In genomic region chr20:47468290-47469050, GRCh38 we compare ENCODE assay signal across 10 cellular contexts. TPM values are rescaled to one million over a fixed set of nuclear protein-coding genes. Genes with fewer than 3 reads are reported as not detected.
DNase-seq lines count a peak whose midpoint lies in the region; ATAC-seq and TF ChIP-seq lines count a peak whose summit lies in the region.
"Had no signal": no experiment of that assay in that cellular context is flagged by ENCODE, and none has a peak within 500 bp of the region (broad histone marks: within the 10 kb centered on the region; RNA-seq: fewer than 3 reads in every experiment).

No MANE protein-coding gene starts in this region.

- H3K4me1 ChIP-seq in SK-N-SH (ENCODE audit: control insufficient read depth in 1 of 2, insufficient read depth in 2 of 2, low read depth in 1 of 2, low read length in 1 of 2) (peaks cover 7 to 10% of the 10 kb centered on the region in 2 experiments; a peak in 2 of 4 replicates), left lung (peaks cover 4 to 19% of the 10 kb centered on the region in 2 donors)

- H3K9me3 Mint-ChIP-seq in stimulated activated naive B cell treated with anti-CD40 and anti-IgM and Interleukin-4, amounts not matched to agents 10 μg/mL and 1 μg/mL and 100 μg/mL, for 72 hours = peaks cover 0 to 4% of the 10 kb centered on the region in 2 donors
- H3K9me3 Mint-ChIP-seq in activated T-helper 1 cell treated with anti-CD3 and anti-CD28 coated beads, Interleukin-12 subunit alpha, Interleukin-12 subunit beta, Interleukin-2, Interleukin-4 antibody, amounts not matched to agents 30 ng/mL and 10 ng/mL and 1 ng/mL, durations not matched to agents 14 hours and 24 hours and 36 hours = no peaks in the 10 kb centered on the region
- H3K9me3 Mint-ChIP-seq: WTC11 had no signal

- POLR2A ChIA-PET in SK-N-SH (lab: Yijun Ruan, JAX) = no interaction called here

- H3K27ac ChIP-seq in SK-N-SH (ENCODE audit: low read depth in 2 of 2, low read length in 1 of 2) = peak overlapping the region in 1 of 2 experiments; percentile 56; a peak in 2 of 4 replicates
- no peak overlapping the region for H3K27ac ChIP-seq in left lung

- H2AFZ ChIP-seq in SK-N-SH (ENCODE audit: low read depth) = peak overlapping the region; percentile 50; the same call in 1 of the 2 replicates

- TF ChIP-seq EP300 in SK-N-SH (IDR thresholded peaks at IDR 0.05; ENCODE audit: borderline replicate concordance in 1 of 2, low read depth in 1 of 2, low read length in 1 of 2) = peak in 1 of 2 experiments; percentile 31; a peak in 1 of 4 replicates

- H3K27me3 Mint-ChIP-seq in stimulated activated naive B cell treated with anti-CD40 and anti-IgM and Interleukin-4, amounts not matched to agents 10 μg/mL and 1 μg/mL and 100 μg/mL, for 72 hours = no peaks in the 10 kb centered on the region
- H3K27me3 Mint-ChIP-seq in activated T-helper 1 cell treated with anti-CD3 and anti-CD28 coated beads, Interleukin-12 subunit alpha, Interleukin-12 subunit beta, Interleukin-2, Interleukin-4 antibody, amounts not matched to agents 30 ng/mL and 10 ng/mL and 1 ng/mL, durations not matched to agents 14 hours and 24 hours and 36 hours (ENCODE audit: insufficient read depth) = no peaks in the 10 kb centered on the region

- H3K9ac ChIP-seq in SK-N-SH = no peak overlapping the region

- H3K4me3 ChIP-seq in SK-N-SH (ENCODE audit: low read depth in 2 of 2, low read length in 1 of 2) (no peak overlapping the region), left lung (no peak overlapping the region)

- H3K27me3 ChIP-seq in SK-N-SH (ENCODE audit: insufficient read depth) (no peaks in the 10 kb centered on the region), left lung (no peaks in the 10 kb centered on the region)

- CTCF ChIA-PET in SK-N-SH (lab: Yijun Ruan, JAX) = interaction anchor here (0.8 to 2.0 kb wide), 3 partner anchors 34 to 153 kb away, joined by 3 to 7 read pairs (median 3); no protein-coding TSS in a partner anchor

- TF ChIP-seq RAD21 in SK-N-SH (IDR thresholded peaks at IDR 0.05; ENCODE audit: low read length) = no peak

- H3K27ac Mint-ChIP-seq in stimulated activated naive B cell treated with anti-CD40 and anti-IgM and Interleukin-4, amounts not matched to agents 10 μg/mL and 1 μg/mL and 100 μg/mL, for 72 hours = peak overlapping the region; percentile 94
- no peak overlapping the region for H3K27ac Mint-ChIP-seq in activated T-helper 1 cell treated with anti-CD3 and anti-CD28 coated beads, Interleukin-12 subunit alpha, Interleukin-12 subunit beta, Interleukin-2, Interleukin-4 antibody, amounts not matched to agents 30 ng/mL and 10 ng/mL and 1 ng/mL, durations not matched to agents 14 hours and 24 hours and 36 hours
- H3K27ac Mint-ChIP-seq: WTC11 had no signal

- H3K9me2 ChIP-seq in SK-N-SH = no peaks in the 10 kb centered on the region

- H4K20me1 ChIP-seq in SK-N-SH (ENCODE audit: insufficient read depth) = no peaks in the 10 kb centered on the region

- peaks cover 30 to 53% of the 10 kb centered on the region in 2 donors for H3K4me1 Mint-ChIP-seq in stimulated activated naive B cell treated with anti-CD40 and anti-IgM and Interleukin-4, amounts not matched to agents 10 μg/mL and 1 μg/mL and 100 μg/mL, for 72 hours
- peaks cover 13% of the 10 kb centered on the region for H3K4me1 Mint-ChIP-seq in activated T-helper 1 cell treated with anti-CD3 and anti-CD28 coated beads, Interleukin-12 subunit alpha, Interleukin-12 subunit beta, Interleukin-2, Interleukin-4 antibody, amounts not matched to agents 30 ng/mL and 10 ng/mL and 1 ng/mL, durations not matched to agents 14 hours and 24 hours and 36 hours (ENCODE audit: low read depth)

- H3K36me3 ChIP-seq in SK-N-SH (replicated peaks in 1 of 2; ENCODE audit: control insufficient read depth in 1 of 2, insufficient read depth in 2 of 2, low read length in 1 of 2) (no peaks in the 10 kb centered on the region), left lung (no peaks in the 10 kb centered on the region)

- TF ChIP-seq CTCF in SK-N-SH (IDR thresholded peaks at IDR 0.05) = no peak
- no peak for TF ChIP-seq CTCF in left lung (IDR thresholded peaks at IDR 0.05)

- peak overlapping the region; percentile 39 to 52 for H3K4me3 Mint-ChIP-seq in stimulated activated naive B cell treated with anti-CD40 and anti-IgM and Interleukin-4, amounts not matched to agents 10 μg/mL and 1 μg/mL and 100 μg/mL, for 72 hours
- no peak overlapping the region for H3K4me3 Mint-ChIP-seq in activated T-helper 1 cell treated with anti-CD3 and anti-CD28 coated beads, Interleukin-12 subunit alpha, Interleukin-12 subunit beta, Interleukin-2, Interleukin-4 antibody, amounts not matched to agents 30 ng/mL and 10 ng/mL and 1 ng/mL, durations not matched to agents 14 hours and 24 hours and 36 hours
- H3K4me3 Mint-ChIP-seq: WTC11 had no signal

- H3K79me2 ChIP-seq in SK-N-SH (ENCODE audit: insufficient read depth) = no peaks in the 10 kb centered on the region

- H3F3A ChIP-seq in SK-N-SH (replicated peaks; ENCODE audit: insufficient read depth) = peaks cover 10% of the 10 kb centered on the region

- peak; percentile 58 for ATAC-seq in HG03139 (IDR thresholded peaks at IDR 0.05; ENCODE audit: unreplicated experiment)
- ATAC-seq in stimulated activated naive B cell treated with anti-CD40 and anti-IgM and Interleukin-4, amounts not matched to agents 10 μg/mL and 1 μg/mL and 100 μg/mL, for 72 hours (replicated peaks) = peak; percentile 84 to 89
- no peak for ATAC-seq in left lung
- ATAC-seq: WTC11 had no signal

- no peaks in the 10 kb centered on the region for H3K9me3 ChIP-seq in SK-N-SH
- H3K9me3 ChIP-seq in left lung = no peaks in the 10 kb centered on the region

- 70% methylated on average over 14 of the region's 14 CpGs for WGBS in SK-N-SH (ENCODE audit: low lambda C conversion rate)

- DNase-seq in SIG-M5 treated with dmso at 0.1 percent for 504 hours (lab: John Stamatoyannopoulos, UW; ENCODE audit: unreplicated experiment) (peak; percentile 58), SIG-M5 (lab: John Stamatoyannopoulos, UW) (no peak), SK-N-SH (peak; percentile 47), cardiac septum (ENCODE audit: low spot score) (no peak), left lung (no peak)
- peak; percentile 68 for DNase-seq in stimulated activated naive B cell treated with anti-CD40 and anti-IgM and Interleukin-4, amounts not matched to agents 10 μg/mL and 1 μg/mL and 100 μg/mL, for 72 hours
- no peak for DNase-seq in activated T-helper 1 cell treated with anti-CD3 and anti-CD28 coated beads, Interleukin-12 subunit alpha, Interleukin-12 subunit beta, Interleukin-2, Interleukin-4 antibody, amounts not matched to agents 30 ng/mL and 10 ng/mL and 1 ng/mL, durations not matched to agents 14 hours and 24 hours and 36 hours (ENCODE audit: low spot score)
- DNase-seq: NCI-H226 had no signal

- H3K36me3 Mint-ChIP-seq in stimulated activated naive B cell treated with anti-CD40 and anti-IgM and Interleukin-4, amounts not matched to agents 10 μg/mL and 1 μg/mL and 100 μg/mL, for 72 hours = peaks cover 0 to 4% of the 10 kb centered on the region in 2 donors
- H3K36me3 Mint-ChIP-seq in activated T-helper 1 cell treated with anti-CD3 and anti-CD28 coated beads, Interleukin-12 subunit alpha, Interleukin-12 subunit beta, Interleukin-2, Interleukin-4 antibody, amounts not matched to agents 30 ng/mL and 10 ng/mL and 1 ng/mL, durations not matched to agents 14 hours and 24 hours and 36 hours (ENCODE audit: low read depth) = no peaks in the 10 kb centered on the region
- H3K36me3 Mint-ChIP-seq: WTC11 had no signal

- H3K4me2 ChIP-seq in SK-N-SH = no peak overlapping the region

- intact Hi-C loops in activated T-helper 1 cell treated with anti-CD3 and anti-CD28 coated beads, Interleukin-12 subunit alpha, Interleukin-12 subunit beta, Interleukin-2, Interleukin-4 antibody, amounts not matched to agents 30 ng/mL and 10 ng/mL and 1 ng/mL, durations not matched to agents 14 hours and 24 hours and 36 hours (cut with micrococcal nuclease) = no loop called here
- intact Hi-C loops in cardiac septum (cut with DNase I) (no loop called here), left lung (cut with DNase I) (no loop called here)

TF ChIP-seq in SK-N-SH, 30 proteins besides CTCF, POLR2A, EP300 and RAD21:
- TF ChIP-seq GATA2 (CRISPR knock-in tag; IDR thresholded peaks at IDR 0.05) = peak; percentile 51
- no peak for TF ChIP-seq FOXJ3 (CRISPR knock-in tag; IDR thresholded peaks at IDR 0.05)
- no peak for TF ChIP-seq MEF2A (IDR thresholded peaks at IDR 0.05; ENCODE audit: borderline replicate concordance, low read depth)
- peak; percentile 31; the same call in 1 of the 2 replicates for TF ChIP-seq TCF12 (IDR thresholded peaks at IDR 0.05)

RNA-seq across cellular contexts. Expression of gene NCOA3, which starts 33.2 kb away (rescaled TPM):
- polyA plus RNA-seq in SK-N-SH (2012; rRNA removed) = 5.8 and 8.3 TPM in 2 replicates
- polyA plus RNA-seq in SK-N-SH (2012; cell fraction: cytosol; rRNA removed) = 6.4 and 6.7 TPM in 2 replicates
- 7.1 and 13.0 TPM in 2 replicates for polyA plus RNA-seq in SK-N-SH (2012; cell fraction: nucleus; rRNA removed)
- 132 and 133 TPM in 2 replicates for total RNA-seq in activated T-helper 1 cell treated with anti-CD3 and anti-CD28 coated beads, Interleukin-12 subunit alpha, Interleukin-12 subunit beta, Interleukin-2, Interleukin-4 antibody, amounts not matched to agents 30 ng/mL and 10 ng/mL and 1 ng/mL, durations not matched to agents 14 hours and 24 hours and 36 hours
- total RNA-seq in cardiac septum (18.6 TPM), left lung (10 to 100 TPM; 34.5 to 41.4 TPM)

Comparison
In these comparisons a context has a peak if more than half of its experiments do, and no peak if none do; other contexts are left out.
1. DNase-seq: peak in SIG-M5 treated with dmso at 0.1 percent for 504 hours (single experiment), SK-N-SH (single experiment) and stimulated activated naive B cell treated with anti-CD40 and anti-IgM and Interleukin-4, amounts not matched to agents 10 μg/mL and 1 μg/mL and 100 μg/mL, for 72 hours (single experiment); none in SIG-M5 (single experiment), activated T-helper 1 cell treated with anti-CD3 and anti-CD28 coated beads, Interleukin-12 subunit alpha, Interleukin-12 subunit beta, Interleukin-2, Interleukin-4 antibody, amounts not matched to agents 30 ng/mL and 10 ng/mL and 1 ng/mL, durations not matched to agents 14 hours and 24 hours and 36 hours (single experiment), cardiac septum (single experiment) and left lung (0 of 2).